ENCODE assay signal across 16 cellular contexts in the genomic region with DNA sequence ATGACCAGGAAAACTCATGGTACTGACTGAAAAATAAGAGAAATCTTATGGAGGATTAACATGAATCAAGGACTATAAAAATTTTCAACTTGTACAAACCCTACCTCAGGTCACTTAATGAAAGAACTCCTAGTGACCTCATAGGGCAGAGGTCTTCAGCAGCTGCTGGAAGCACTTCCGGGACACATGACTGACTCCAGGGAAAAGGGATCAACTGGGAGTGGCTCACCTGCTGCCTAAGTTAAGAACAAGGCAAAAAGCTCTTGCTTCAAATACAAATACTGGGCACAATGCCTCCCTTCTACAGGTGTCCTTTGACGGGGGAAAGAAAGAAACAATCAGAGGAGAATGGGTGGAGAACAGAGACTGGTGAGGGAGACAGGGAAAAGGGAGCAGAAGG. TPM values are rescaled to one million over a fixed set of nuclear protein-coding genes. Genes with fewer than 3 reads are reported as not detected.
DNase-seq lines count a peak whose midpoint lies in the region; ATAC-seq and TF ChIP-seq lines count a peak whose summit lies in the region.
"Had no signal": no experiment of that assay in that cellular context is flagged by ENCODE, and none has a peak within 500 bp of the region (broad histone marks: within the 10 kb centered on the region; RNA-seq: fewer than 3 reads in every experiment).

No MANE protein-coding gene starts in this region.

- H3K4me1 ChIP-seq in neural progenitor cell (peaks cover 13% of the 10 kb centered on the region), PC-3 (ENCODE audit: insufficient read depth, low read length) (no peaks in the 10 kb centered on the region)

- TF ChIP-seq EP300 in Ishikawa (IDR thresholded peaks at IDR 0.05; ENCODE audit: borderline replicate concordance) = no peak

- POLR2A ChIA-PET in PC-3 (lab: Charles Lee; ENCODE audit: unreplicated experiment) = no interaction called here

- peaks cover 7% of the 10 kb centered on the region for H3K4me1 Mint-ChIP-seq in neural progenitor cell

- H4K20me1 ChIP-seq in neural progenitor cell (ENCODE audit: low read depth) = no peaks in the 10 kb centered on the region
- H4K20me1 ChIP-seq in PC-3 (ENCODE audit: low read length) = no peaks in the 10 kb centered on the region

- no peak for TF ChIP-seq RAD21 in Ishikawa (IDR thresholded peaks at IDR 0.05; ENCODE audit: low read depth)

- H3K27ac ChIP-seq in caudate nucleus (ENCODE audit: low read depth, low read length) (peak overlapping the region; percentile 6), neural progenitor cell (peak overlapping the region; percentile 8), PC-3 (ENCODE audit: low read length) (no peak overlapping the region)
- H3K27ac ChIP-seq: testis had no signal

- H3K9me3 ChIP-seq in neural progenitor cell (ENCODE audit: low read depth) = no peaks in the 10 kb centered on the region
- no peaks in the 10 kb centered on the region for H3K9me3 ChIP-seq in PC-3 (ENCODE audit: low read length)
- H3K9me3 ChIP-seq: testis had no signal

- H3K4me3 ChIP-seq in neural progenitor cell (no peak overlapping the region), PC-3 (ENCODE audit: low read length) (no peak overlapping the region)
- H3K4me3 ChIP-seq: skin epidermis, testis had no signal

- H3K9me3 Mint-ChIP-seq in neural progenitor cell = no peaks in the 10 kb centered on the region
- H3K9me3 Mint-ChIP-seq: activated T-cell treated with anti-CD3 and anti-CD28 coated beads, Interleukin-2, amount 50 U/mL, for 4 hours; natural killer cell treated with Interleukin-12 subunit alpha and Interleukin-12 subunit beta and Interleukin-15 and Interleukin-18, amount 100 ng/mL, for 72 hours had no signal

- no peak overlapping the region for H3K4me3 Mint-ChIP-seq in neural progenitor cell
- H3K4me3 Mint-ChIP-seq: activated T-cell treated with anti-CD3 and anti-CD28 coated beads, Interleukin-2, amount 50 U/mL, for 4 hours; natural killer cell treated with Interleukin-12 subunit alpha and Interleukin-12 subunit beta and Interleukin-15 and Interleukin-18, amount 100 ng/mL, for 72 hours had no signal

- intact Hi-C loops in PC-3 (cut with micrococcal nuclease) = no loop called here

- H2AFZ ChIP-seq in neural progenitor cell (replicated peaks) (no peak overlapping the region), PC-3 (ENCODE audit: low read length) (no peak overlapping the region)

- H3K4me2 ChIP-seq in neural progenitor cell (peak overlapping the region; percentile 25), PC-3 (ENCODE audit: low read length) (no peak overlapping the region)

- H3K27me3 ChIP-seq in neural progenitor cell (no peaks in the 10 kb centered on the region), PC-3 (ENCODE audit: low read length) (no peaks in the 10 kb centered on the region)
- H3K27me3 ChIP-seq: testis had no signal

- no TSS peak for BruUV-seq in PC-3 (replicated peaks; lab: Mats Ljungman, UMichigan)

- no peak for ATAC-seq in PC-3
- ATAC-seq: activated T-cell treated with anti-CD3 and anti-CD28 coated beads, Interleukin-2, amount 50 U/mL, for 4 hours; natural killer cell treated with Interleukin-12 subunit alpha and Interleukin-12 subunit beta and Interleukin-15 and Interleukin-18, amount 100 ng/mL, for 72 hours had no signal

- H3K27ac Mint-ChIP-seq in neural progenitor cell = no peak overlapping the region
- H3K27ac Mint-ChIP-seq: natural killer cell treated with Interleukin-12 subunit alpha and Interleukin-12 subunit beta and Interleukin-15 and Interleukin-18, amount 100 ng/mL, for 72 hours had no signal

- H3K27me3 Mint-ChIP-seq in neural progenitor cell (ENCODE audit: insufficient read depth, low read depth) = no peaks in the 10 kb centered on the region
- H3K27me3 Mint-ChIP-seq: natural killer cell treated with Interleukin-12 subunit alpha and Interleukin-12 subunit beta and Interleukin-15 and Interleukin-18, amount 100 ng/mL, for 72 hours had no signal

- CTCF ChIA-PET in PC-3 (lab: Charles Lee) = no interaction called here

- H3K36me3 Mint-ChIP-seq in neural progenitor cell = no peaks in the 10 kb centered on the region
- H3K36me3 Mint-ChIP-seq: natural killer cell treated with Interleukin-12 subunit alpha and Interleukin-12 subunit beta and Interleukin-15 and Interleukin-18, amount 100 ng/mL, for 72 hours had no signal

- no peaks in the 10 kb centered on the region for H3K9me2 ChIP-seq in PC-3 (replicated peaks; ENCODE audit: low read length)

- H3K36me3 ChIP-seq in neural progenitor cell (no peaks in the 10 kb centered on the region), PC-3 (ENCODE audit: low read depth, low read length) (no peaks in the 10 kb centered on the region)

- peaks cover 11% of the 10 kb centered on the region for H3F3A ChIP-seq in neural progenitor cell (ENCODE audit: low read depth)
- H3F3A ChIP-seq in PC-3 (ENCODE audit: low read length, unreplicated experiment) = no peaks in the 10 kb centered on the region

- H3K9ac ChIP-seq in neural progenitor cell (no peak overlapping the region), PC-3 (ENCODE audit: low read length) (no peak overlapping the region)

- TF ChIP-seq CTCF in neural progenitor cell (IDR thresholded peaks at IDR 0.05) (no peak), PC-3 (conservative IDR thresholded peaks at IDR 0.05; ENCODE audit: low read depth, low read length) (no peak)

- DNase-seq in NCI-H2107 treated with DMSO at 0.1 percent for 48 hours (lab: John Stamatoyannopoulos, UW; ENCODE audit: unreplicated experiment) (peak; percentile 61), NCI-H2107 (lab: John Stamatoyannopoulos, UW) (no peak), caudate nucleus (lab: John Stamatoyannopoulos, UW) (no peak), neural progenitor cell (ENCODE audit: low spot score) (no peak), PC-3 (no peak), midbrain (lab: John Stamatoyannopoulos, UW) (no peak), NCI-H226 (no peak)
- DNase-seq: 8988T; activated CD4-positive, CD25-positive, alpha-beta regulatory T cell treated with anti-CD3 and anti-CD28 coated beads, Interleukin-2, amount 50 U/mL, for 72 hours; activated T-cell treated with anti-CD3 and anti-CD28 coated beads, Interleukin-2, amount 50 U/mL, for 4 hours; HCEC 1CT; NCI-H345; testis had no signal

- H3K79me2 ChIP-seq in neural progenitor cell (ENCODE audit: low read depth) = no peaks in the 10 kb centered on the region
- H3K79me2 ChIP-seq in PC-3 (ENCODE audit: low read length) = no peaks in the 10 kb centered on the region

TF ChIP-seq in Ishikawa, 13 proteins besides CTCF, POLR2A, EP300 and RAD21:
- TF ChIP-seq, protein P1, sequence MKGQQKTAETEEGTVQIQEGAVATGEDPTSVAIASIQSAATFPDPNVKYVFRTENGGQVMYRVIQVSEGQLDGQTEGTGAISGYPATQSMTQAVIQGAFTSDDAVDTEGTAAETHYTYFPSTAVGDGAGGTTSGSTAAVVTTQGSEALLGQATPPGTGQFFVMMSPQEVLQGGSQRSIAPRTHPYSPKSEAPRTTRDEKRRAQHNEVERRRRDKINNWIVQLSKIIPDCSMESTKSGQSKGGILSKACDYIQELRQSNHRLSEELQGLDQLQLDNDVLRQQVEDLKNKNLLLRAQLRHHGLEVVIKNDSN (IDR thresholded peaks at IDR 0.05) = peak; percentile 28; the same call in 1 of the 2 replicates
- no peak for TF ChIP-seq TEAD4 (IDR thresholded peaks at IDR 0.05)

RNA-seq across cellular contexts. Expression of a gene that starts 18.6 kb away (rescaled TPM):
- total RNA-seq in neural progenitor cell (ENCODE audit: low replicate concordance) (16.6 and 20.3 TPM in 2 replicates), PC-3 (2014; rRNA removed) (31.7 and 36.5 TPM in 2 replicates)
